Comparison of ENCODE assay signal across 21 cellular contexts in the genomic region with DNA sequence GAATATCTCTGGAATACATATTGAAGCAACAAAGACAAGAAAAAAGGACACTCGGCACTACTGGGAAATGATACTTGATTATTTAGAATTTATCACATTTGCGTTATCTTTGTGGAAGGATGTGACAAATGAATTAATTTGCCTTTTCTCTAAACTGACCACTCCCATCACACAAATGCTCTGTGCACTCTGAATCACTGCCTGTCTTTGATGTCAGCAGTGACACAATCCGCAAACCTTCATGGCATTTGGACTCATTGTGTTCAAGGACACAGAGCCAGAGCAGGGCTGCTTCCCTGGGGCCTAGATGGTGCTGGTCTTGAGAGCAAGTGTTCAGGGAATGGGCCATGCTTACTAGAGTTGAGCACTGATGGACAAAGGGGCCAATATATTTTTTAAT. TPM values are rescaled to one million over a fixed set of nuclear protein-coding genes. Genes with fewer than 3 reads are reported as not detected.
"Had no signal": no experiment of that assay in that cellular context is flagged by ENCODE, and none has a peak within 500 bp of the region (broad histone marks: within the 10 kb centered on the region; RNA-seq: fewer than 3 reads in every experiment).

No MANE protein-coding gene starts in this region.

- H3K27me3 Mint-ChIP-seq: activated naive CD4-positive, alpha-beta T cell treated with anti-CD3 and anti-CD28 coated beads, Interleukin-2, amount 10 ng/mL, durations not matched to agents 7 days and 5 days had no signal

- H3K4me3 Mint-ChIP-seq: activated naive CD4-positive, alpha-beta T cell treated with anti-CD3 and anti-CD28 coated beads, Interleukin-2, amount 10 ng/mL, durations not matched to agents 7 days and 5 days; activated T-cell treated with anti-CD3 and anti-CD28 coated beads, Interleukin-2, amount 50 U/mL, for 4 hours; dendritic cell treated with granulocyte-macrophage colony-stimulating factor and Interleukin-4, amounts not matched to agents 40 ng/mL and 50 ng/mL, for 4 days; nephron progenitor cell; T-helper 1 cell treated with Interleukin-12 subunit alpha and Interleukin-12 subunit beta and Interleukin-4 antibody, amounts not matched to agents 30 μg/mL and 1 μg/mL, for 36 hours had no signal

- ATAC-seq: activated T-cell treated with anti-CD3 and anti-CD28 coated beads, Interleukin-2, amount 50 U/mL, for 4 hours had no signal

- H3K36me3 Mint-ChIP-seq: activated naive CD4-positive, alpha-beta T cell treated with anti-CD3 and anti-CD28 coated beads, Interleukin-2, amount 10 ng/mL, durations not matched to agents 7 days and 5 days had no signal

- DNase-seq: activated CD4-positive, alpha-beta T cell treated with anti-CD3 and anti-CD28 coated beads, Interleukin-2, amount 50 U/mL, for 1 hour; activated CD4-positive, CD25-positive, alpha-beta regulatory T cell treated with anti-CD3 and anti-CD28 coated beads, Interleukin-2, amount 50 U/mL, for 72 hours; activated CD8-positive, alpha-beta memory T cell treated with anti-CD3 and anti-CD28 coated beads, Interleukin-2, amount 50 U/mL, for 4 hours; activated naive CD4-positive, alpha-beta T cell treated with anti-CD3 and anti-CD28 coated beads, Interleukin-2, amount 10 ng/mL, durations not matched to agents 7 days and 5 days; activated T-cell treated with anti-CD3 and anti-CD28 coated beads, Interleukin-2, amount 50 U/mL, for 4 hours; effector memory CD4-positive, alpha-beta T cell; foreskin melanocyte; left ventricle myocardium inferior; mammary epithelial cell; midbrain; nephron progenitor cell; nucleus accumbens; retina; stimulated activated CD4-positive, alpha-beta T cell treated with anti-CD3 and anti-CD28 coated beads, Interleukin-12 subunit alpha, Interleukin-12 subunit beta, amount 100 ng/mL, for 4 hours; stimulated activated CD4-positive, alpha-beta T cell treated with anti-CD3 and anti-CD28 coated beads, Interleukin-1b, Interleukin-23, amount 100 ng/mL, for 48 hours; stimulated activated CD8-positive, alpha-beta memory T cell treated with anti-CD3 and anti-CD28 coated beads, Interleukin-4, amount 100 ng/mL, for 48 hours; stimulated activated naive CD4-positive, alpha-beta T cell had no signal

- H3K27ac Mint-ChIP-seq: activated naive CD4-positive, alpha-beta T cell treated with anti-CD3 and anti-CD28 coated beads, Interleukin-2, amount 10 ng/mL, durations not matched to agents 7 days and 5 days; dendritic cell treated with granulocyte-macrophage colony-stimulating factor and Interleukin-4, amounts not matched to agents 40 ng/mL and 50 ng/mL, for 4 days; nephron progenitor cell; T-helper 1 cell treated with Interleukin-12 subunit alpha and Interleukin-12 subunit beta and Interleukin-4 antibody, amounts not matched to agents 30 μg/mL and 1 μg/mL, for 36 hours had no signal

- H3K4me1 Mint-ChIP-seq: activated naive CD4-positive, alpha-beta T cell treated with anti-CD3 and anti-CD28 coated beads, Interleukin-2, amount 10 ng/mL, durations not matched to agents 7 days and 5 days; nephron progenitor cell had no signal

- H3K9me3 Mint-ChIP-seq: activated naive CD4-positive, alpha-beta T cell treated with anti-CD3 and anti-CD28 coated beads, Interleukin-2, amount 10 ng/mL, durations not matched to agents 7 days and 5 days; activated T-cell treated with anti-CD3 and anti-CD28 coated beads, Interleukin-2, amount 50 U/mL, for 4 hours; dendritic cell treated with granulocyte-macrophage colony-stimulating factor and Interleukin-4, amounts not matched to agents 40 ng/mL and 50 ng/mL, for 4 days; nephron progenitor cell; T-helper 1 cell treated with Interleukin-12 subunit alpha and Interleukin-12 subunit beta and Interleukin-4 antibody, amounts not matched to agents 30 μg/mL and 1 μg/mL, for 36 hours had no signal

RNA-seq across cellular contexts. Expression of a gene that starts 4.9 kb away (rescaled TPM):
- total RNA-seq: activated T-cell treated with anti-CD3 and anti-CD28 coated beads, Interleukin-2, amount 50 U/mL, for 4 hours; kidney epithelial cell; left ventricle myocardium inferior; mammary epithelial cell; ureter had no signal
